ENCODE assay signal across 28 cellular contexts in the genomic region with DNA sequence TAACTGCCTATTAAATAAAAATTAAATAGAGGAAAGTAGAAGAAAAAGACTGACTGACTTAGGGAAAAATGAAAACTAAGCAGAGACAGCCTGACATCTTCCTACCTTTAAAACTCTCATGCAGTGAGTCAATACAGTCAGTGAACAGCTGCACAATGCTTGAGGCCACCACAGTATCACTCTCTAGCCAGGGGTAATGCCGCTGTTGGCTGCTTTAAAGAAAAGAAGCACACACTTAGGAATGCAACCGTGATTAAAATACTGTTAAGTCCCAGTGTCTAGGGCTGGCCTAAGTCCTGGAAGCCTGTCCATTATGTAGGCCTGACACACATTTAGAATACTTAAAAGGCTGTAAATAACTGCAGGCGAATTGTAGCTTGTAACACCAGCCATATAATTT. TPM values are rescaled to one million over a fixed set of nuclear protein-coding genes. Genes with fewer than 3 reads are reported as not detected.
"Had no signal": no experiment of that assay in that cellular context is flagged by ENCODE, and none has a peak within 500 bp of the region (broad histone marks: within the 10 kb centered on the region; RNA-seq: fewer than 3 reads in every experiment).

No MANE protein-coding gene starts in this region.

- DNase-seq: activated CD4-positive, alpha-beta T cell treated with anti-CD3 and anti-CD28 coated beads, Interleukin-2, amount 50 U/mL, for 4 hours; activated CD8-positive, alpha-beta memory T cell treated with anti-CD3 and anti-CD28 coated beads for 24 hours; activated CD8-positive, alpha-beta memory T cell treated with anti-CD3 and anti-CD28 coated beads, Interleukin-2, amount 50 U/mL, for 48 hours; activated effector memory CD4-positive, alpha-beta T cell treated with Interleukin-2 at 50 U/mL for 16 hours; activated naive CD4-positive, alpha-beta T cell treated with anti-CD3 and anti-CD28 coated beads for 36 hours; activated naive CD8-positive, alpha-beta T cell treated with anti-CD3 and anti-CD28 coated beads, Interleukin-2, amount 10 ng/mL, durations not matched to agents 7 days and 5 days; activated T-cell treated with anti-CD3 and anti-CD28 coated beads, Interleukin-2, amount 50 U/mL, for 48 hours; amniotic stem cell; body of pancreas; cortex of kidney; endodermal cell; head of caudate nucleus; left cardiac atrium; naive B cell; retina; sigmoid colon; stimulated activated CD4-positive, alpha-beta T cell treated with anti-CD3 and anti-CD28 coated beads, Interleukin-2, amount 100 ng/mL, for 48 hours; stimulated activated CD8-positive, alpha-beta memory T cell treated with anti-CD3 and anti-CD28 coated beads, Interleukin-4, amount 100 ng/mL, for 48 hours; stimulated activated naive B cell treated with anti-CD40 and anti-IgM and Interleukin-4, amounts not matched to agents 10 μg/mL and 1 μg/mL and 100 μg/mL, for 72 hours; T-helper 9 cell; trophoblast cell; uterus had no signal

- H3K9me3 ChIP-seq: body of pancreas, gastroesophageal sphincter, sigmoid colon, uterus had no signal

- H3K27me3 Mint-ChIP-seq: activated naive CD8-positive, alpha-beta T cell treated with anti-CD3 and anti-CD28 coated beads, Interleukin-2, amount 10 ng/mL, durations not matched to agents 7 days and 5 days; memory B cell; naive B cell; progenitor cell of endocrine pancreas; stimulated activated naive B cell treated with anti-CD40 and anti-IgM and Interleukin-4, amounts not matched to agents 10 μg/mL and 1 μg/mL and 100 μg/mL, for 72 hours had no signal

- ATAC-seq: body of pancreas; gastroesophageal sphincter; left cardiac atrium; stimulated activated naive B cell treated with anti-CD40 and anti-IgM and Interleukin-4, amounts not matched to agents 10 μg/mL and 1 μg/mL and 100 μg/mL, for 72 hours; WTC11 had no signal

- H3K27ac Mint-ChIP-seq: activated naive CD4-positive, alpha-beta T cell treated with anti-CD3 and anti-CD28 coated beads for 36 hours; activated naive CD8-positive, alpha-beta T cell treated with anti-CD3 and anti-CD28 coated beads, Interleukin-2, amount 10 ng/mL, durations not matched to agents 7 days and 5 days; endodermal cell; progenitor cell of endocrine pancreas; stimulated activated naive B cell treated with anti-CD40 and anti-IgM and Interleukin-4, amounts not matched to agents 10 μg/mL and 1 μg/mL and 100 μg/mL, for 72 hours; WTC11 had no signal

- H3K4me3 Mint-ChIP-seq: activated naive CD4-positive, alpha-beta T cell treated with anti-CD3 and anti-CD28 coated beads for 36 hours; activated naive CD8-positive, alpha-beta T cell treated with anti-CD3 and anti-CD28 coated beads, Interleukin-2, amount 10 ng/mL, durations not matched to agents 7 days and 5 days; endodermal cell; memory B cell; stimulated activated naive B cell treated with anti-CD40 and anti-IgM and Interleukin-4, amounts not matched to agents 10 μg/mL and 1 μg/mL and 100 μg/mL, for 72 hours; WTC11 had no signal

- H3K4me1 Mint-ChIP-seq: endodermal cell had no signal

RNA-seq across cellular contexts. Expression of a gene that starts 50.7 kb away (rescaled TPM):
- total RNA-seq: activated naive CD4-positive, alpha-beta T cell treated with anti-CD3 and anti-CD28 coated beads for 36 hours; activated naive CD8-positive, alpha-beta T cell treated with anti-CD3 and anti-CD28 coated beads, Interleukin-2, amount 10 ng/mL, durations not matched to agents 7 days and 5 days; cardiac muscle cell; endodermal cell; progenitor cell of endocrine pancreas; temporal lobe; WTC11 had no signal
